ENCODE assay signal across 8 cellular contexts in genomic region chr3:170128977-170129431, GRCh38. TPM values are rescaled to one million over a fixed set of nuclear protein-coding genes. Genes with fewer than 3 reads are reported as not detected.
DNase-seq lines count a peak whose midpoint lies in the region; ATAC-seq, FAIRE-seq and TF ChIP-seq lines count a peak whose summit lies in the region.

No MANE protein-coding gene starts in this region.

- DNase-seq in activated CD4-positive, alpha-beta T cell treated with anti-CD3 and anti-CD28 coated beads, Interleukin-2, amount 10 ng/mL, durations not matched to agents 24 days and 14 days = no peak
- no peak for DNase-seq in activated CD4-positive, alpha-beta T cell treated with anti-CD3 and anti-CD28 coated beads for 1 hour
- no peak for DNase-seq in GM23338 (ENCODE audit: low spot score)
- DNase-seq in K562 (ENCODE audit: extremely low read depth in 1 of 4, low spot score in 3 of 4) = peak in 3 of 4 experiments; percentile 12 to 44 (median 38)
- peak; percentile 15 for DNase-seq in stromal cell of bone marrow (ENCODE audit: low read depth)
- no peak for DNase-seq in AML-193 (lab: John Stamatoyannopoulos, UW)
- DNase-seq in OCI-M2 (lab: John Stamatoyannopoulos, UW; ENCODE audit: unreplicated experiment) = no peak

- no peak overlapping the region for H3K27ac ChIP-seq in GM23338 (ENCODE audit: low read depth)
- H3K27ac ChIP-seq in KMS-11 = peak overlapping the region; percentile 72
- H3K27ac ChIP-seq in K562 (ENCODE audit: extremely low read depth, low read depth, low read length) = peak overlapping the region; percentile 20; the same call in 1 of the 3 replicates

- TF ChIP-seq POLR2A in K562 (conservative IDR thresholded peaks at IDR 0.05) = no peak

- CTCF ChIA-PET in K562 (lab: Yijun Ruan, JAX; ENCODE audit: low intra/inter-chr PET ratio) = no interaction called here

- H3K9me1 ChIP-seq in K562 (ENCODE audit: control insufficient read depth, insufficient read depth, low read length) = no peaks in the 10 kb centered on the region

- intact Hi-C loops in activated CD4-positive, alpha-beta T cell treated with anti-CD3 and anti-CD28 coated beads, Interleukin-2, amount 10 ng/mL, durations not matched to agents 24 days and 14 days (cut with micrococcal nuclease) = no loop called here
- intact Hi-C loops in K562 (cut with micrococcal nuclease) = no loop called here

- H3K9me2 ChIP-seq in GM23338 (ENCODE audit: insufficient read depth) = no peaks in the 10 kb centered on the region

- peaks cover 17% of the 10 kb centered on the region for H3K4me1 Mint-ChIP-seq in activated CD4-positive, alpha-beta T cell treated with anti-CD3 and anti-CD28 coated beads, Interleukin-2, amount 10 ng/mL, durations not matched to agents 24 days and 14 days
- no peaks in the 10 kb centered on the region; the same call in 2 of the 3 replicates for H3K4me1 Mint-ChIP-seq in GM23338

- BruUV-seq in K562 (replicated peaks; lab: Mats Ljungman, UMichigan) = TSS peak; percentile 20

- H3K4me3 ChIP-seq in GM23338 (no peak overlapping the region), KMS-11 (IDR thresholded peaks at IDR 0.05; ENCODE audit: insufficient read depth, low read depth, low read length) (no peak overlapping the region), K562 (no peak overlapping the region)

- 18% methylated on average over 1 of the region's 1 CpG for WGBS in K562 (ENCODE audit: insufficient coverage, low coverage, missing lambda C conversion rate)

- no peaks in the 10 kb centered on the region for H3K9me3 ChIP-seq in K562 (replicated peaks; ENCODE audit: control insufficient read depth, insufficient read depth, low read depth, low read length)

- H3K4me2 ChIP-seq in GM23338 = no peak overlapping the region
- peak overlapping the region; percentile 93 for H3K4me2 ChIP-seq in KMS-11
- H3K4me2 ChIP-seq in K562 (ENCODE audit: insufficient read depth, low read length) = no peak overlapping the region

- H4K20me1 ChIP-seq in GM23338 (replicated peaks; ENCODE audit: insufficient read depth) (0 out of 2 replicates have a peak, but pooled peaks cover 5% of the 10 kb centered on the region), KMS-11 (ENCODE audit: insufficient read depth) (no peaks in the 10 kb centered on the region), K562 (replicated peaks; ENCODE audit: control insufficient read depth, insufficient read depth, low read length) (no peaks in the 10 kb centered on the region)

- peak; percentile 37 for FAIRE-seq in K562 (lab: Jason Lieb, UNC)

- no peak for TF ChIP-seq RAD21 in K562 (CRISPR knock-in tag; conservative IDR thresholded peaks at IDR 0.05 in 1 of 2, IDR thresholded peaks at IDR 0.05 in 1 of 2)

- H2AFZ ChIP-seq in GM23338 (no peak overlapping the region), KMS-11 (ENCODE audit: low read depth) (no peak overlapping the region), K562 (ENCODE audit: low read depth, low read length) (no peak overlapping the region)

- peak overlapping the region; percentile 11 for H3K4me3 Mint-ChIP-seq in activated CD4-positive, alpha-beta T cell treated with anti-CD3 and anti-CD28 coated beads, Interleukin-2, amount 10 ng/mL, durations not matched to agents 24 days and 14 days
- no peak overlapping the region for H3K4me3 Mint-ChIP-seq in GM23338

- H3K79me2 ChIP-seq in GM23338 (replicated peaks; ENCODE audit: insufficient read depth) = no peaks in the 10 kb centered on the region
- peaks cover 28% of the 10 kb centered on the region for H3K79me2 ChIP-seq in KMS-11 (ENCODE audit: insufficient read depth, low read depth)
- 0 out of 3 replicates have a peak, but pooled peaks cover 7% of the 10 kb centered on the region for H3K79me2 ChIP-seq in K562 (ENCODE audit: control insufficient read depth, insufficient read depth, low read length)

- no peak for TF ChIP-seq EP300 in K562 (IDR thresholded peaks at IDR 0.05; ENCODE audit: low read length)

- POLR2A ChIA-PET in K562 (lab: Yijun Ruan, JAX) = interaction anchor here (0.6 to 1.2 kb wide), 5 partner anchors 13 to 737 kb away, joined by 3 read pairs; no protein-coding TSS in a partner anchor

- H3K27me3 ChIP-seq in GM23338 (ENCODE audit: insufficient read depth) (no peaks in the 10 kb centered on the region), KMS-11 (ENCODE audit: insufficient read depth, low read depth) (no peaks in the 10 kb centered on the region), K562 (ENCODE audit: control insufficient read depth in 2 of 2, insufficient read depth in 2 of 2, low read length in 2 of 2) (no peaks in the 10 kb centered on the region)

- in situ Hi-C loops in K562 (cut with MboI) = no loop called here

- no peaks in the 10 kb centered on the region for H3K27me3 Mint-ChIP-seq in activated CD4-positive, alpha-beta T cell treated with anti-CD3 and anti-CD28 coated beads, Interleukin-2, amount 10 ng/mL, durations not matched to agents 24 days and 14 days
- no peaks in the 10 kb centered on the region for H3K27me3 Mint-ChIP-seq in GM23338 (ENCODE audit: insufficient read depth, low read depth, poor library complexity)

- H3K9me3 Mint-ChIP-seq in activated CD4-positive, alpha-beta T cell treated with anti-CD3 and anti-CD28 coated beads, Interleukin-2, amount 10 ng/mL, durations not matched to agents 24 days and 14 days = peaks cover 7% of the 10 kb centered on the region
- no peaks in the 10 kb centered on the region; the same call in 2 of the 3 replicates for H3K9me3 Mint-ChIP-seq in GM23338

- H3K4me1 ChIP-seq in GM23338 (ENCODE audit: insufficient read depth) (no peaks in the 10 kb centered on the region), KMS-11 (ENCODE audit: low read depth, poor library complexity, severe bottlenecking) (peaks cover 90% of the 10 kb centered on the region), K562 (replicated peaks in 1 of 2; ENCODE audit: control insufficient read depth in 2 of 2, insufficient read depth in 2 of 2, low read length in 2 of 2) (peaks cover 0 to 3% of the 10 kb centered on the region in 2 experiments; a peak in 3 of 5 replicates)

- H3F3A ChIP-seq in GM23338 (replicated peaks; ENCODE audit: low read depth) = no peaks in the 10 kb centered on the region

- TF ChIP-seq CTCF in GM23338 (conservative IDR thresholded peaks at IDR 0.05; ENCODE audit: low read depth in 2 of 2) (no peak), KMS-11 (conservative IDR thresholded peaks at IDR 0.05; ENCODE audit: low read depth, low read length) (no peak), K562 (IDR thresholded peaks at IDR 0.05 in 2 of 3, conservative IDR thresholded peaks at IDR 0.05 in 1 of 3; ENCODE audit: insufficient read depth in 2 of 3, low read depth in 1 of 3, low read length in 3 of 3) (no peak)

- H3K9ac ChIP-seq in KMS-11 (no peak overlapping the region; the same call in 1 of the 2 replicates), K562 (ENCODE audit: insufficient read depth in 1 of 2, low read depth in 2 of 2, low read length in 2 of 2) (peak overlapping the region in 1 of 2 experiments; percentile 5; a peak in 1 of 4 replicates)

- no peaks in the 10 kb centered on the region for H3K36me3 ChIP-seq in GM23338 (ENCODE audit: insufficient read depth)
- H3K36me3 ChIP-seq in KMS-11 (ENCODE audit: insufficient read depth) = no peaks in the 10 kb centered on the region
- H3K36me3 ChIP-seq in K562 (ENCODE audit: control insufficient read depth, insufficient read depth, low read length) = peaks cover 55% of the 10 kb centered on the region

- peak overlapping the region; percentile 64 for H3K27ac Mint-ChIP-seq in activated CD4-positive, alpha-beta T cell treated with anti-CD3 and anti-CD28 coated beads, Interleukin-2, amount 10 ng/mL, durations not matched to agents 24 days and 14 days
- peak overlapping the region; percentile 7; the same call in 1 of the 2 replicates for H3K27ac Mint-ChIP-seq in GM23338

- H3K36me3 Mint-ChIP-seq in activated CD4-positive, alpha-beta T cell treated with anti-CD3 and anti-CD28 coated beads, Interleukin-2, amount 10 ng/mL, durations not matched to agents 24 days and 14 days (ENCODE audit: low read depth) = peaks cover 49% of the 10 kb centered on the region
- H3K36me3 Mint-ChIP-seq in GM23338 (ENCODE audit: low read depth) = peaks cover 34% of the 10 kb centered on the region

- ATAC-seq in GM23338 (peak; percentile 56), K562 (peak; percentile 81)

TF ChIP-seq in K562, 482 proteins besides CTCF, POLR2A, EP300 and RAD21 (continues in another document):
- no peak for TF ChIP-seq CAMTA2 (CRISPR knock-in tag; conservative IDR thresholded peaks at IDR 0.05)
- no peak for TF ChIP-seq CBFB (CRISPR knock-in tag; IDR thresholded peaks at IDR 0.05)

RNA-seq across cellular contexts. Expression of gene PHC3, which starts 52.5 kb away (rescaled TPM):
- 54.7 and 56.4 TPM in 2 replicates for total RNA-seq in activated CD4-positive, alpha-beta T cell treated with anti-CD3 and anti-CD28 coated beads, Interleukin-2, amount 10 ng/mL, durations not matched to agents 24 days and 14 days
- 22.6 and 23.9 TPM in 2 replicates for total RNA-seq in GM23338 (2014; rRNA removed; shearing (Covaris generic))
- polyA plus RNA-seq in GM23338 (2016; fragmentation: Nextera tagmentation; extraction: Ambion mirVana) = 65.6 and 83.5 TPM in 2 replicates
- total RNA-seq in K562 (2011; cell fraction: chromatin; rRNA removed; ENCODE audit: low replicate concordance) = 118 and 146 TPM in 2 replicates
- 42.5 and 52.1 TPM in 2 replicates for total RNA-seq in K562 (2011; cell fraction: nucleolus; rRNA removed)
- total RNA-seq in K562 (2011; cell fraction: nucleoplasm; rRNA removed) = 59.0 and 129 TPM in 2 replicates
- 3.1 and 8.9 TPM in 2 replicates for total RNA-seq in K562 (2014; rRNA removed)
- 16.9 and 19.0 TPM in 2 replicates for total RNA-seq in K562 (2014; rRNA removed; fragmentation: Illumina TruSeq; extraction: Trizol)
- total RNA-seq in K562 (2015; rRNA removed; fragmentation: Illumina TruSeq; extraction: Trizol) = 14.9 and 15.1 TPM in 2 replicates
- 16.9 and 21.5 TPM in 2 replicates for total RNA-seq in K562 (2021)
- polyA plus RNA-seq in K562 (2011; rRNA removed) = 21.6 and 32.1 TPM in 2 replicates
- 25.8 and 29.4 TPM in 2 replicates for polyA plus RNA-seq in K562 (2011; cell fraction: cytosol; rRNA removed)
- polyA plus RNA-seq in K562 (2011; cell fraction: nucleus; rRNA removed) = 65.3 and 76.2 TPM in 2 replicates
- polyA plus RNA-seq in K562 (2012) = 9.0 and 22.6 TPM in 2 replicates
- polyA plus RNA-seq in K562 (2014; fragmentation: Illumina TruSeq; extraction: Trizol) = 8.1 and 10.5 TPM in 2 replicates
- 1 to 10 TPM; 4.6 to 6.0 TPM for polyA plus RNA-seq in K562 (2014; fragmentation: Nextera tagmentation; extraction: Ambion mirVana)
- 7.4 and 16.2 TPM in 2 replicates for polyA plus RNA-seq in K562 (2014; rRNA removed)
- polyA minus RNA-seq in K562 (2011; rRNA and poly(A)+ RNA removed) = 91.9 and 98.7 TPM in 2 replicates
- 13.4 and 14.6 TPM in 2 replicates for polyA minus RNA-seq in K562 (2011; cell fraction: cytosol; rRNA and poly(A)+ RNA removed)
- 32.9 and 56.2 TPM in 2 replicates for polyA minus RNA-seq in K562 (2011; cell fraction: nucleus; rRNA and poly(A)+ RNA removed)

Comparison
In these comparisons a context has a peak if more than half of its experiments do, and no peak if none do; other contexts are left out.
1. DNase-seq: peak in K562 (3 of 4) and stromal cell of bone marrow (single experiment); none in activated CD4-positive, alpha-beta T cell treated with anti-CD3 and anti-CD28 coated beads, Interleukin-2, amount 10 ng/mL, durations not matched to agents 24 days and 14 days (single experiment), activated CD4-positive, alpha-beta T cell treated with anti-CD3 and anti-CD28 coated beads for 1 hour (single experiment), GM23338 (single experiment), AML-193 (0 of 2) and OCI-M2 (single experiment).